34 cellular contexts compared by ENCODE assay signal in the genomic region with DNA sequence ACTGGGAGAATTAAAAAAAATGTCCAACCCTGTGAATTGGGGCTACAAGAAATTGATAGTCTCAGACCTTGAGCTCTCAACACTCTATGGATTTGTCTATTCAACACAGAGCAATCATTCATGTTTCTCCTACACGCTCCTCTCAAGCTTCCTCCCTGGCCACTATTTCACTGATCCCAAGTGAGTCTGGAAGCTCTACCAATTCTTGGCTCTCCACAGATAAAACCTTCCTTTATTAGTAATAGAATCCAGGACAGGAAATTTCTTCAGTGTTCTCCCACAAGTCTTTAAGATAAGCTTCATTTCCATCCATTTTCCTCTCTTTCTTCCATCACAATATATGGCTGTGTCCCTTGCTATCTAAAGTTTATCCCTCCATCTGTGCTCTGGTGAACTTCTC.
"Had no signal": no experiment of that assay in that cellular context is flagged by ENCODE, and none has a peak within 500 bp of the region (broad histone marks: within the 10 kb centered on the region; RNA-seq: fewer than 3 reads in every experiment).

No MANE protein-coding gene starts in this region.

- ATAC-seq: activated CD8-positive, alpha-beta memory T cell treated with anti-CD3 and anti-CD28 coated beads, Interleukin-2, amount 10 ng/mL, durations not matched to agents 7 days and 5 days; activated CD8-positive, alpha-beta T cell treated with anti-CD3 and anti-CD28 coated beads, Interleukin-2, amount 10 ng/mL, durations not matched to agents 7 days and 5 days; activated naive CD4-positive, alpha-beta T cell treated with anti-CD3 and anti-CD28 coated beads, Interleukin-2, amount 50 U/mL, for 72 hours; left lung; lower lobe of right lung; sciatic nerve; stimulated activated memory B cell treated with anti-CD40 and anti-IgM and Interleukin-4, amounts not matched to agents 10 μg/mL and 1 μg/mL and 100 μg/mL, for 72 hours; stimulated activated naive CD8-positive, alpha-beta T cell treated with anti-CD3 and anti-CD28 coated beads, Interleukin-15, amount 100 ng/mL, for 72 hours had no signal

- H3K4me1 Mint-ChIP-seq: activated B cell treated with CpG ODN at 0.5 μM for 24 hours; activated CD8-positive, alpha-beta memory T cell treated with anti-CD3 and anti-CD28 coated beads, Interleukin-2, amount 10 ng/mL, durations not matched to agents 7 days and 5 days; naive B cell; stimulated activated memory B cell treated with anti-CD40 and anti-IgM and Interleukin-4, amounts not matched to agents 10 μg/mL and 1 μg/mL and 100 μg/mL, for 72 hours; stimulated activated naive CD8-positive, alpha-beta T cell treated with anti-CD3 and anti-CD28 coated beads, Interleukin-15, amount 100 ng/mL, for 72 hours had no signal

- H3K4me1 ChIP-seq: body of pancreas, left lung, pancreas, prostate gland, uterus had no signal

- H3K4me3 ChIP-seq: body of pancreas, coronary artery, dorsolateral prefrontal cortex, left lung, lower lobe of right lung, pancreas, prostate gland, uterus had no signal

- H3K27ac ChIP-seq: body of pancreas, coronary artery, dorsolateral prefrontal cortex, left lung, lower lobe of right lung, neutrophil, pancreas, prostate gland, uterus had no signal

- H3K27me3 ChIP-seq: body of pancreas, left lung, neutrophil, pancreas, uterus had no signal

- DNase-seq: activated B cell treated with CpG ODN at 0.5 μM for 24 hours; activated CD4-positive, alpha-beta T cell treated with anti-CD3 and anti-CD28 coated beads, Interleukin-2, amount 50 U/mL, for 1 hour; activated CD8-positive, alpha-beta memory T cell treated with anti-CD3 and anti-CD28 coated beads, Interleukin-2, amount 10 ng/mL, durations not matched to agents 7 days and 5 days; activated CD8-positive, alpha-beta T cell treated with anti-CD3 and anti-CD28 coated beads, Interleukin-2, amount 10 ng/mL, durations not matched to agents 7 days and 5 days; activated naive CD4-positive, alpha-beta T cell; activated T-cell treated with anti-CD3 and anti-CD28 coated beads, Interleukin-2, amount 50 U/mL, for 48 hours; anterior cingulate cortex; body of pancreas; dorsolateral prefrontal cortex; effector memory CD4-positive, alpha-beta T cell; erythroblast; left lung; lower lobe of right lung; naive B cell; nephron progenitor cell; pancreas; retina; small intestine; stimulated activated CD4-positive, alpha-beta T cell treated with anti-CD3 and anti-CD28 coated beads, Interleukin-1b, Interleukin-23, amount 100 ng/mL, for 48 hours; stimulated activated CD4-positive, alpha-beta T cell treated with anti-CD3 and anti-CD28 coated beads, Interleukin-4, amount 100 ng/mL, for 4 hours; stimulated activated CD8-positive, alpha-beta memory T cell treated with anti-CD3 and anti-CD28 coated beads, Interleukin-4, amount 100 ng/mL, for 48 hours; stimulated activated naive CD8-positive, alpha-beta T cell treated with anti-CD3 and anti-CD28 coated beads, Interleukin-15, amount 100 ng/mL, for 72 hours; substantia nigra; uterus had no signal

- H3K9me3 Mint-ChIP-seq: activated T-helper 2 cell treated with anti-CD3 and anti-CD28 coated beads, Interferon-gamma antibody, Interleukin-2, Interleukin-4, amounts not matched to agents 10 μg/mL and 5 μg/mL and 100 μg/mL, durations not matched to agents 14 hours and 24 hours and 36 hours; nephron progenitor cell; T-helper 2 cell treated with Interferon-gamma antibody and Interleukin-4, amounts not matched to agents 5 μg/mL and 100 μg/mL, for 36 hours; type B pancreatic cell had no signal

- H3K27ac Mint-ChIP-seq: activated B cell treated with CpG ODN at 0.5 μM for 24 hours; activated CD8-positive, alpha-beta memory T cell treated with anti-CD3 and anti-CD28 coated beads, Interleukin-2, amount 10 ng/mL, durations not matched to agents 7 days and 5 days; activated CD8-positive, alpha-beta T cell treated with anti-CD3 and anti-CD28 coated beads, Interleukin-2, amount 10 ng/mL, durations not matched to agents 7 days and 5 days; activated naive CD4-positive, alpha-beta T cell treated with anti-CD3 and anti-CD28 coated beads, Interleukin-2, amount 50 U/mL, for 72 hours; activated T-helper 2 cell treated with anti-CD3 and anti-CD28 coated beads, Interferon-gamma antibody, Interleukin-2, Interleukin-4, amounts not matched to agents 10 μg/mL and 5 μg/mL and 100 μg/mL, durations not matched to agents 14 hours and 24 hours and 36 hours; mesothelial cell of epicardium; nephron progenitor cell; stimulated activated memory B cell treated with anti-CD40 and anti-IgM and Interleukin-4, amounts not matched to agents 10 μg/mL and 1 μg/mL and 100 μg/mL, for 72 hours; stimulated activated naive CD8-positive, alpha-beta T cell treated with anti-CD3 and anti-CD28 coated beads, Interleukin-15, amount 100 ng/mL, for 72 hours; T-helper 2 cell treated with Interferon-gamma antibody and Interleukin-4, amounts not matched to agents 5 μg/mL and 100 μg/mL, for 36 hours; type B pancreatic cell had no signal

- H3K27me3 Mint-ChIP-seq: activated B cell treated with CpG ODN at 0.5 μM for 24 hours; activated CD8-positive, alpha-beta memory T cell treated with anti-CD3 and anti-CD28 coated beads, Interleukin-2, amount 10 ng/mL, durations not matched to agents 7 days and 5 days; stimulated activated memory B cell treated with anti-CD40 and anti-IgM and Interleukin-4, amounts not matched to agents 10 μg/mL and 1 μg/mL and 100 μg/mL, for 72 hours; stimulated activated naive CD8-positive, alpha-beta T cell treated with anti-CD3 and anti-CD28 coated beads, Interleukin-15, amount 100 ng/mL, for 72 hours had no signal

- H3K36me3 Mint-ChIP-seq: activated CD8-positive, alpha-beta memory T cell treated with anti-CD3 and anti-CD28 coated beads, Interleukin-2, amount 10 ng/mL, durations not matched to agents 7 days and 5 days; activated naive CD4-positive, alpha-beta T cell treated with anti-CD3 and anti-CD28 coated beads, Interleukin-2, amount 50 U/mL, for 72 hours; mesothelial cell of epicardium; naive B cell; stimulated activated memory B cell treated with anti-CD40 and anti-IgM and Interleukin-4, amounts not matched to agents 10 μg/mL and 1 μg/mL and 100 μg/mL, for 72 hours; type B pancreatic cell had no signal

- H3K36me3 ChIP-seq: left lung, lower lobe of right lung, neutrophil, pancreas, prostate gland, uterus had no signal

- H3K9me3 ChIP-seq: body of pancreas, left lung, lower lobe of right lung, neutrophil, pancreas, prostate gland, uterus had no signal

- H3K4me3 Mint-ChIP-seq: activated B cell treated with CpG ODN at 0.5 μM for 24 hours; activated CD8-positive, alpha-beta memory T cell treated with anti-CD3 and anti-CD28 coated beads, Interleukin-2, amount 10 ng/mL, durations not matched to agents 7 days and 5 days; activated CD8-positive, alpha-beta T cell treated with anti-CD3 and anti-CD28 coated beads, Interleukin-2, amount 10 ng/mL, durations not matched to agents 7 days and 5 days; mesothelial cell of epicardium; naive B cell; nephron progenitor cell; stimulated activated memory B cell treated with anti-CD40 and anti-IgM and Interleukin-4, amounts not matched to agents 10 μg/mL and 1 μg/mL and 100 μg/mL, for 72 hours; stimulated activated naive CD8-positive, alpha-beta T cell treated with anti-CD3 and anti-CD28 coated beads, Interleukin-15, amount 100 ng/mL, for 72 hours; T-helper 2 cell treated with Interferon-gamma antibody and Interleukin-4, amounts not matched to agents 5 μg/mL and 100 μg/mL, for 36 hours; type B pancreatic cell had no signal
